ENCODE assay signal across 8 cellular contexts in the genomic region with DNA sequence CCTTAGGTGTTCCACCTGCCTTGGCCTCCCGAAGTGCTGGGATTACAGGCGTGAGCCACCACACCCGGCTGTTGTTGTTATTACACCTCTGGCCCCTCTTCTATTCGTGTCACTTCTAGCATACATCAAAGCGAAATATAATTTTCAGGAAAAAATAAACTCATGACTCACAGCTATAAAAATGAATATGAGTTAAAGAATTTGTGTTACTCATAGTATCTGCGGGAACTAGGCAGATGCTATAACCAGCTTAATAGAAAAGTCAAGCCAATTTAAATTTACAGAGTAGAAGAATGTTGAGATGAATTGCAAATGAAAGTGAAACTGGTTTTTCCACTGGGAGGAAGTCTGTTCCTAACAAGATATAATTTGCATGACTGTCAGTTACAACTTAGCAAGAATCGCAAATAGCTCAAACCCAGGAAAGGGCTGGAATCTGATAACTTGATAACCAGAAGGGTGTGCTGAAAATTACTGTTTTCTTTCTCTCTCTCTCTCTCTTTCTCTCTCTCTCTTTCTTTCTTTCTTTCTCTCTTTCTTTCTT. TPM values are rescaled to one million over a fixed set of nuclear protein-coding genes. Genes with fewer than 3 reads are reported as not detected.
DNase-seq lines count a peak whose midpoint lies in the region; ATAC-seq, FAIRE-seq and TF ChIP-seq lines count a peak whose summit lies in the region.

No MANE protein-coding gene starts in this region.

- intact Hi-C loops in psoas muscle (cut with DNase I): no loop called here
- intact Hi-C loops in body of pancreas (cut with DNase I): no loop called here

- H3K4me3 ChIP-seq in bronchial epithelial cell (ENCODE audit: low read depth, low read length): no peak overlapping the region
- H3K4me3 ChIP-seq in psoas muscle: peak overlapping the region; percentile 1
- no peak overlapping the region for H3K4me3 ChIP-seq in body of pancreas

- no peak overlapping the region for H3K27ac Mint-ChIP-seq in endothelial cell (ENCODE audit: unreplicated experiment)

- no peak for TF ChIP-seq POLR2A in body of pancreas (IDR thresholded peaks at IDR 0.05)

- no peaks in the 10 kb centered on the region for H3K4me1 Mint-ChIP-seq in endothelial cell (ENCODE audit: unreplicated experiment)

- no peaks in the 10 kb centered on the region for H3K27me3 Mint-ChIP-seq in endothelial cell (ENCODE audit: unreplicated experiment)

- H3K9me3 ChIP-seq in psoas muscle (no peaks in the 10 kb centered on the region), body of pancreas (peaks cover 0 to 7% (median 0%) of the 10 kb centered on the region in 3 donors)

- H3K27ac ChIP-seq in psoas muscle: no peak overlapping the region
- no peak overlapping the region for H3K27ac ChIP-seq in body of pancreas

- H3K27me3 ChIP-seq in bronchial epithelial cell (ENCODE audit: control insufficient read depth, insufficient read depth, low read length) (no peaks in the 10 kb centered on the region), psoas muscle (ENCODE audit: insufficient read depth in 3 of 3, low read length in 2 of 3) (no peaks in the 10 kb centered on the region), body of pancreas (no peaks in the 10 kb centered on the region)

- H3K4me1 ChIP-seq in psoas muscle: no peaks in the 10 kb centered on the region
- H3K4me1 ChIP-seq in body of pancreas: no peaks in the 10 kb centered on the region

- H3K36me3 ChIP-seq in bronchial epithelial cell (ENCODE audit: control insufficient read depth, insufficient read depth, low read length): no peaks in the 10 kb centered on the region
- H3K36me3 ChIP-seq in psoas muscle (ENCODE audit: insufficient read depth in 1 of 2, low read depth in 1 of 2): no peaks in the 10 kb centered on the region
- no peaks in the 10 kb centered on the region for H3K36me3 ChIP-seq in body of pancreas (replicated peaks in 1 of 2; ENCODE audit: insufficient read depth in 1 of 2, low read depth in 2 of 2)

- ATAC-seq in GM21367 (IDR thresholded peaks at IDR 0.05; ENCODE audit: unreplicated experiment) (peak; percentile 56), psoas muscle (no peak), GM19023 (IDR thresholded peaks at IDR 0.05; ENCODE audit: unreplicated experiment) (no peak), body of pancreas (no peak)

- WGBS in psoas muscle, 3 donors: 46 to 52% (median 49%) methylated on average over 7 of the region's 7 CpGs
- WGBS in body of pancreas, 2 donors: 43 to 52% methylated on average over 7 of the region's 7 CpGs

- no peak for TF ChIP-seq CTCF in bronchial epithelial cell (IDR thresholded peaks at IDR 0.05; ENCODE audit: insufficient read depth, low read length, severe bottlenecking)
- TF ChIP-seq CTCF in psoas muscle (IDR thresholded peaks at IDR 0.05): no peak
- no peak for TF ChIP-seq CTCF in body of pancreas (IDR thresholded peaks at IDR 0.05)
- TF ChIP-seq CTCF in endothelial cell (IDR thresholded peaks at IDR 0.05; ENCODE audit: unreplicated experiment): no peak

- peaks cover 19% of the 10 kb centered on the region for H3K9me3 Mint-ChIP-seq in endothelial cell (ENCODE audit: unreplicated experiment)

- FAIRE-seq in bronchial epithelial cell (lab: Jason Lieb, UNC) (no peak), frontal cortex (lab: Jason Lieb, UNC) (no peak)

- H3K36me3 Mint-ChIP-seq in endothelial cell (ENCODE audit: low read depth, unreplicated experiment): peaks cover 3% of the 10 kb centered on the region

- no peak overlapping the region for H3K4me3 Mint-ChIP-seq in endothelial cell (ENCODE audit: unreplicated experiment)

- DNase-seq in NOMO-1 treated with DMSO at 0.1 percent for 48 hours (lab: John Stamatoyannopoulos, UW; ENCODE audit: unreplicated experiment): peak; percentile 25
- DNase-seq in bronchial epithelial cell (ENCODE audit: low read depth): peak; percentile 41
- no peak for DNase-seq in psoas muscle
- DNase-seq in frontal cortex (ENCODE audit: low spot score in 2 of 2): no peak
- DNase-seq in body of pancreas: no peak
- DNase-seq in endothelial cell (ENCODE audit: low spot score): no peak

RNA-seq across cellular contexts. Expression of gene OR2W3, which starts 11.2 kb away (rescaled TPM):
- total RNA-seq in bronchial epithelial cell (not detected in 2 replicates), psoas muscle (under 1 TPM in 2 of 4 donors, not detected in 2; 0.24 to 0.57 TPM), frontal cortex (2.9 TPM), body of pancreas (1 to 10 TPM in 1 of 2 donors, not detected in 1; 1.3 TPM), endothelial cell (ENCODE audit: unreplicated experiment) (0.87 TPM)
- under 1 TPM in 1 of 3 donors, not detected in 2; 0.07 TPM for polyA plus RNA-seq in psoas muscle

RNA-seq across cellular contexts. Expression of gene OR2T8, which starts 13.5 kb away (rescaled TPM):
- not detected in 2 replicates for total RNA-seq in bronchial epithelial cell
- total RNA-seq in psoas muscle: not detected
- not detected for polyA plus RNA-seq in psoas muscle
- total RNA-seq in frontal cortex: not detected
- not detected for total RNA-seq in body of pancreas
- not detected for total RNA-seq in endothelial cell (ENCODE audit: unreplicated experiment)

RNA-seq across cellular contexts. Expression of gene OR2AJ1, which starts 18.1 kb away (rescaled TPM):
- not detected in 2 replicates for total RNA-seq in bronchial epithelial cell
- total RNA-seq in psoas muscle: not detected
- polyA plus RNA-seq in psoas muscle: not detected
- not detected for total RNA-seq in frontal cortex
- not detected for total RNA-seq in body of pancreas
- not detected for total RNA-seq in endothelial cell (ENCODE audit: unreplicated experiment)

RNA-seq across cellular contexts. Expression of gene OR2L8, which starts 42.1 kb away (rescaled TPM):
- total RNA-seq in bronchial epithelial cell: not detected in 2 replicates
- not detected for total RNA-seq in psoas muscle
- polyA plus RNA-seq in psoas muscle: not detected
- total RNA-seq in frontal cortex: 0.82 TPM
- not detected for total RNA-seq in body of pancreas
- total RNA-seq in endothelial cell (ENCODE audit: unreplicated experiment): not detected

RNA-seq across cellular contexts. Expression of gene TRIM58, which starts 49.6 kb away (rescaled TPM):
- total RNA-seq in bronchial epithelial cell: not detected in 2 replicates
- 1 to 10 TPM in 1 of 4 donors, under 1 TPM in 3; 0.06 to 2.4 (median 0.46) TPM for total RNA-seq in psoas muscle
- under 1 TPM in 2 of 3 donors, not detected in 1; 0.04 to 0.08 TPM for polyA plus RNA-seq in psoas muscle
- total RNA-seq in frontal cortex: 3.3 TPM
- total RNA-seq in body of pancreas: 1 to 10 TPM in 1 of 2 donors, under 1 TPM in 1; 0.99 to 3.4 TPM
- 1.4 TPM for total RNA-seq in endothelial cell (ENCODE audit: unreplicated experiment)

Comparison
In these comparisons a context has a peak if more than half of its experiments do, and no peak if none do; other contexts are left out.
1. DNase-seq: peak in NOMO-1 treated with DMSO at 0.1 percent for 48 hours (single experiment) and bronchial epithelial cell (single experiment); none in psoas muscle (0 of 2), frontal cortex (0 of 2), body of pancreas (0 of 4) and endothelial cell (single experiment).